10 cellular contexts compared by ENCODE assay signal in the genomic region with DNA sequence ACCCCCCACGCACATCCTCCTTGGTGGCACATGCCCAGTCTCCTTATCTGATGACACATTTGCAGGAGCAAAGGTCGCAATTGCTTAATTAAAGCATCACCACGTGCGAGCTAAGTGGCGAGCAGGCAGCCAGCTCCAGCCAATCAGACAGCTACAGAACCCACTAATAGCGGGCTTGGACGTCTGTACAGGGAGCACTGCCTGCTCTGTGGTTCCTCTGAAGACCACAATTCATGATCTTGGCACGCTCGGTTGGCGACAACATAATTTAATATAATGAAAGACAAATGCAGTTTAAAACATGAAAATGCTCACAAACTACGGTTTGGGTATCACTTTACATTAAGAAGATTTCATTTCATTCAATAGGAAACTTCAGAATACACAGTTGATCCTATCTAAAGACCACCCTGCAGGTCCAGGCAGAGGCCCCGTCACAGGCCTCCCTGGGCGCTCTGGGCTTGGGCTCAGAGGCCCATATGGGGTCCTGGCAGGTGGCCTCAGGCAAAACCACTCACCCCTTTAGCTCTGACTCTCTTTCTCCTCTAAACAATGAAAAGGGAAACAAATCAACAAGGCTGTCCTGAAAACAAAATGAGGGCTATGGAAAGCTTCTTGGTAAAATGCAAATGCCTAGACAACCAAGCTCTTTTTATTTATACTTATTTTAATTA. TPM values are rescaled to one million over a fixed set of nuclear protein-coding genes. Genes with fewer than 3 reads are reported as not detected.
A peak's percentile ranks its signal among the peaks of the same experiment; 100 is the strongest.
DNase-seq lines count a peak whose midpoint lies in the region; ATAC-seq, FAIRE-seq and TF ChIP-seq lines count a peak whose summit lies in the region.
"Had no signal": no experiment of that assay in that cellular context is flagged by ENCODE, and none has a peak within 500 bp of the region (broad histone marks: within the 10 kb centered on the region; RNA-seq: fewer than 3 reads in every experiment).

No MANE protein-coding gene starts in this region.

- H3K36me3 ChIP-seq in endodermal cell (ENCODE audit: control insufficient read depth, insufficient read depth, low read length): no peaks in the 10 kb centered on the region

- peak; percentile 62 for FAIRE-seq in GM12891 (lab: Jason Lieb, UNC)

- no peak overlapping the region for H3K4me3 Mint-ChIP-seq in endodermal cell
- no peak overlapping the region for H3K4me3 Mint-ChIP-seq in activated CD4-positive, alpha-beta memory T cell treated with anti-CD3 and anti-CD28 coated beads for 36 hours
- no peak overlapping the region for H3K4me3 Mint-ChIP-seq in activated T-cell treated with anti-CD3 and anti-CD28 coated beads, Interleukin-2, amount 50 U/mL, for 72 hours

- H3K27ac Mint-ChIP-seq in endodermal cell: peak overlapping the region; percentile 72
- H3K27ac Mint-ChIP-seq in activated CD4-positive, alpha-beta memory T cell treated with anti-CD3 and anti-CD28 coated beads for 36 hours: no peak overlapping the region
- H3K27ac Mint-ChIP-seq in activated T-cell treated with anti-CD3 and anti-CD28 coated beads, Interleukin-2, amount 50 U/mL, for 72 hours: no peak overlapping the region

- no peak overlapping the region for H3K9ac ChIP-seq in endodermal cell (ENCODE audit: extremely low read depth, low read length, poor library complexity, severe bottlenecking)

- H3K4me3 ChIP-seq in endodermal cell (ENCODE audit: low read length) (no peak overlapping the region), coronary artery (no peak overlapping the region)

- H3K4me1 Mint-ChIP-seq in endodermal cell: peaks cover 62% of the 10 kb centered on the region
- H3K4me1 Mint-ChIP-seq in activated CD4-positive, alpha-beta memory T cell treated with anti-CD3 and anti-CD28 coated beads for 36 hours (ENCODE audit: low read depth): peaks cover 85% of the 10 kb centered on the region
- H3K4me1 Mint-ChIP-seq in activated T-cell treated with anti-CD3 and anti-CD28 coated beads, Interleukin-2, amount 50 U/mL, for 72 hours (ENCODE audit: low read depth): peaks cover 95% of the 10 kb centered on the region

- no peak for TF ChIP-seq POLR2A in GM12891 (IDR thresholded peaks at IDR 0.05; ENCODE audit: low read depth, low read length)

- 84 to 85% methylated on average over 4 to 13 of the region's 13 CpGs for WGBS in endodermal cell (ENCODE audit: insufficient coverage in 1 of 2, insufficient read length in 1 of 2), 2 experiments

- H3K27me3 Mint-ChIP-seq in endodermal cell (ENCODE audit: insufficient read depth): no peaks in the 10 kb centered on the region
- no peaks in the 10 kb centered on the region for H3K27me3 Mint-ChIP-seq in activated CD4-positive, alpha-beta memory T cell treated with anti-CD3 and anti-CD28 coated beads for 36 hours
- no peaks in the 10 kb centered on the region for H3K27me3 Mint-ChIP-seq in activated T-cell treated with anti-CD3 and anti-CD28 coated beads, Interleukin-2, amount 50 U/mL, for 72 hours (ENCODE audit: low read depth)

- DNase-seq in GM12891 (ENCODE audit: insufficient read length, low spot score): no peak
- DNase-seq in RWPE1 (ENCODE audit: low spot score): no peak
- DNase-seq in endodermal cell: no peak
- peak; percentile 59 for DNase-seq in renal cortical epithelial cell (ENCODE audit: low read depth)
- no peak for DNase-seq in activated CD4-positive, alpha-beta memory T cell treated with anti-CD3 and anti-CD28 coated beads for 36 hours
- DNase-seq in activated T-cell treated with anti-CD3 and anti-CD28 coated beads, Interleukin-2, amount 50 U/mL, for 72 hours: no peak
- no peak for DNase-seq in stimulated activated CD4-positive, alpha-beta T cell treated with anti-CD3 and anti-CD28 coated beads, Interleukin-1b, Interleukin-23, amount 100 ng/mL, for 48 hours
- DNase-seq in coronary artery (ENCODE audit: low spot score): no peak
- DNase-seq: amygdala, Karpas-422 had no signal

- H3K36me3 Mint-ChIP-seq in endodermal cell (ENCODE audit: low read depth): peaks cover 3% of the 10 kb centered on the region
- H3K36me3 Mint-ChIP-seq in activated CD4-positive, alpha-beta memory T cell treated with anti-CD3 and anti-CD28 coated beads for 36 hours: no peaks in the 10 kb centered on the region
- no peaks in the 10 kb centered on the region for H3K36me3 Mint-ChIP-seq in activated T-cell treated with anti-CD3 and anti-CD28 coated beads, Interleukin-2, amount 50 U/mL, for 72 hours (ENCODE audit: insufficient read depth in 2 of 2)

- CTCF ChIA-PET in RWPE1 (lab: Yijun Ruan, JAX): interaction anchor here (0.5 kb wide), 1 partner anchor 1048 kb away, joined by 3 read pairs; no protein-coding TSS in a partner anchor
- CTCF ChIA-PET in activated CD4-positive, alpha-beta memory T cell treated with anti-CD3 and anti-CD28 coated beads for 36 hours (lab: Charles Lee): interaction anchor here (0.7 to 1.9 kb wide), 3 partner anchors 9 to 150 kb away, joined by 3 to 8 read pairs (median 6); no protein-coding TSS in a partner anchor

- H3K9me3 ChIP-seq in endodermal cell (ENCODE audit: control insufficient read depth, low read length): peaks cover 2% of the 10 kb centered on the region

- no peaks in the 10 kb centered on the region for H3K9me3 Mint-ChIP-seq in endodermal cell
- H3K9me3 Mint-ChIP-seq in activated CD4-positive, alpha-beta memory T cell treated with anti-CD3 and anti-CD28 coated beads for 36 hours: no peaks in the 10 kb centered on the region
- H3K9me3 Mint-ChIP-seq in activated T-cell treated with anti-CD3 and anti-CD28 coated beads, Interleukin-2, amount 50 U/mL, for 72 hours: no peaks in the 10 kb centered on the region

- TF ChIP-seq CTCF in RWPE1 (conservative IDR thresholded peaks at IDR 0.05; ENCODE audit: low read depth) (no peak), endodermal cell (conservative IDR thresholded peaks at IDR 0.05) (no peak), coronary artery (IDR thresholded peaks at IDR 0.05) (no peak)

- POLR2A ChIA-PET in RWPE1 (lab: Yijun Ruan, JAX; ENCODE audit: low non-redundant PET): no interaction called here
- POLR2A ChIA-PET in activated CD4-positive, alpha-beta memory T cell treated with anti-CD3 and anti-CD28 coated beads for 36 hours (lab: Charles Lee): interaction anchor here (0.9 kb wide), 1 partner anchor 11 kb away, joined by 3 read pairs; no protein-coding TSS in a partner anchor

- no peak for ATAC-seq in activated T-cell treated with anti-CD3 and anti-CD28 coated beads, Interleukin-2, amount 50 U/mL, for 72 hours (replicated peaks in 1 of 2)

- peaks cover 17% of the 10 kb centered on the region for H3K4me1 ChIP-seq in endodermal cell (ENCODE audit: control insufficient read depth, insufficient read depth, low read length)

- intact Hi-C loops in activated CD4-positive, alpha-beta memory T cell treated with anti-CD3 and anti-CD28 coated beads for 36 hours (cut with micrococcal nuclease): loop anchor here (5.0 kb wide), 1 partner anchor 72 kb away; no protein-coding TSS in a partner anchor

- H3K27me3 ChIP-seq in endodermal cell (ENCODE audit: control insufficient read depth, insufficient read depth, low read length, poor library complexity, severe bottlenecking): no peaks in the 10 kb centered on the region

- H3K27ac ChIP-seq in RWPE1 (peak overlapping the region; percentile 47), endodermal cell (ENCODE audit: low read depth, low read length) (no peak overlapping the region), coronary artery (no peak overlapping the region)

TF ChIP-seq in GM12891, 5 proteins besides CTCF, POLR2A, EP300 and RAD21:
- no peak for TF ChIP-seq SPI1 (IDR thresholded peaks at IDR 0.05; ENCODE audit: low read depth, low read length)
- no peak for TF ChIP-seq PAX5 (IDR thresholded peaks at IDR 0.05; ENCODE audit: insufficient read depth, low read length, severe bottlenecking)
- no peak for TF ChIP-seq POU2F2 (IDR thresholded peaks at IDR 0.05; ENCODE audit: low read depth, low read length)
- no peak for TF ChIP-seq POLR2AphosphoS5 (IDR thresholded peaks at IDR 0.05; ENCODE audit: low read depth, low read length)
- TF ChIP-seq TAF1 (IDR thresholded peaks at IDR 0.05; ENCODE audit: low read depth, low read length): no peak

RNA-seq across cellular contexts. Expression of gene PACSIN2, which starts 10.4 kb away (rescaled TPM):
- polyA plus RNA-seq in GM12891 (2012; ENCODE audit: low read depth, missing spikeins): 58.1 TPM
- total RNA-seq in endodermal cell (10 to 100 TPM; 60.7 to 61.4 TPM), renal cortical epithelial cell (69.8 and 129 TPM in 2 replicates)
- polyA plus RNA-seq in endodermal cell (2013, experiment 1 of 2): 47.8 TPM
- 50.9 TPM for polyA plus RNA-seq in endodermal cell (2013, experiment 2 of 2)
- 10 to 100 TPM; 35.0 to 35.9 TPM for total RNA-seq in activated CD4-positive, alpha-beta memory T cell treated with anti-CD3 and anti-CD28 coated beads for 36 hours
- 10 to 100 TPM; 28.8 to 31.3 TPM for total RNA-seq in activated T-cell treated with anti-CD3 and anti-CD28 coated beads, Interleukin-2, amount 50 U/mL, for 72 hours
